In the genomic region with DNA sequence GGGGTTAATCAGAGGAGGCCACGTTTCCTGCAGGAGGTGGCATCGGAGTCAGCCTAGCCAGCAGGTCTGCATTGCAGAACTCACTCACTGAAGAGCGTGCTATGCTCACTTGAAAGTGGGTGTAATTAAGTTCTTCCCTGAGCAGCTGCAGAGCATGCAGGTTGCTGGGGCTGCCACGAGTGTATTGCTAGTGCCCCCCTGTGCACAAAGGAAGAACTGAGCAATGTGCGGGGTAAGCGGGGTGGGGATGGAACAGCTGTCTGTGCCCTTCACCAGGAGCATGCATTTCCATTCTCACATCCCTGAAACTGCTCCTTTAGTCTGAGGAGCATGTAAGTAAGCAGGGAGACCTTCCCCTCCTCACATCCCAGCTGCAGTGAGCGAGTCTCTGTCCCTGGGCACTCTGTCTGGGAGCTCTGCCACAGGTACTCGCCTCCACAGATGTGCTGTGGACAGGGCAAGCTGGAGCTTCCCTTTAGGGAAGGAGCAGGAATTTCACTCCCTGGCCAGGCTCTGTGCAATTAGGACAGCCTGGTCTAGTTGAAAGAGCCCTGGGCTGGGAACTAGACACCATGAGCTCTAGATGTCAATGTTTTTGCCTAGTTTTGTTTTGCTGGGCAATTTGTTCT, we compare ENCODE assay signal across 8 cellular contexts.
A peak's percentile ranks its signal among the peaks of the same experiment; 100 is the strongest.
DNase-seq lines count a peak whose midpoint lies in the region; ATAC-seq, FAIRE-seq and TF ChIP-seq lines count a peak whose summit lies in the region.

No MANE protein-coding gene starts in this region.

- H3K27ac ChIP-seq in breast epithelium: no peak overlapping the region

- peak; percentile 1 for DNase-seq in activated naive CD8-positive, alpha-beta T cell treated with anti-CD3 and anti-CD28 coated beads for 36 hours
- no peak for DNase-seq in activated naive CD8-positive, alpha-beta T cell treated with anti-CD3 and anti-CD28 coated beads, Interleukin-2, amount 50 U/mL, for 24 hours
- DNase-seq in NCI-H345 (lab: John Stamatoyannopoulos, UW): peak; percentile 95
- peak; percentile 1 for DNase-seq in bronchial epithelial cell (ENCODE audit: low read depth)
- DNase-seq in mucosa of descending colon: peak in 1 of 3 donors; percentile 10
- DNase-seq in UCSD-AML1 (lab: John Stamatoyannopoulos, UW; ENCODE audit: unreplicated experiment): no peak
- no peak for DNase-seq in breast epithelium (ENCODE audit: low spot score in 2 of 2)

- peaks cover 3% of the 10 kb centered on the region for H3K27me3 Mint-ChIP-seq in activated naive CD8-positive, alpha-beta T cell treated with anti-CD3 and anti-CD28 coated beads for 36 hours
- peaks cover 8% of the 10 kb centered on the region for H3K27me3 Mint-ChIP-seq in activated naive CD8-positive, alpha-beta T cell treated with anti-CD3 and anti-CD28 coated beads, Interleukin-2, amount 50 U/mL, for 24 hours

- H3K4me3 Mint-ChIP-seq in activated naive CD8-positive, alpha-beta T cell treated with anti-CD3 and anti-CD28 coated beads for 36 hours: no peak overlapping the region
- H3K4me3 Mint-ChIP-seq in activated naive CD8-positive, alpha-beta T cell treated with anti-CD3 and anti-CD28 coated beads, Interleukin-2, amount 50 U/mL, for 24 hours: no peak overlapping the region

- ATAC-seq in activated naive CD8-positive, alpha-beta T cell treated with anti-CD3 and anti-CD28 coated beads, Interleukin-2, amount 50 U/mL, for 24 hours: no peak
- ATAC-seq in HG03039 (IDR thresholded peaks at IDR 0.05; ENCODE audit: unreplicated experiment) (peak; percentile 76), mucosa of descending colon (peak; percentile 43)

- H3K4me3 ChIP-seq in bronchial epithelial cell (ENCODE audit: low read depth, low read length) (no peak overlapping the region), mucosa of descending colon (no peak overlapping the region), breast epithelium (no peak overlapping the region)

- H3K9me3 Mint-ChIP-seq in activated naive CD8-positive, alpha-beta T cell treated with anti-CD3 and anti-CD28 coated beads for 36 hours: peaks cover 4% of the 10 kb centered on the region
- peaks cover 10% of the 10 kb centered on the region for H3K9me3 Mint-ChIP-seq in activated naive CD8-positive, alpha-beta T cell treated with anti-CD3 and anti-CD28 coated beads, Interleukin-2, amount 50 U/mL, for 24 hours

- intact Hi-C loops in mucosa of descending colon (cut with DNase I, micrococcal nuclease): no loop called here
- intact Hi-C loops in breast epithelium (cut with DNase I; ENCODE audit: low total_unique reads): no loop called here

- no peaks in the 10 kb centered on the region for H3K27me3 ChIP-seq in bronchial epithelial cell (ENCODE audit: control insufficient read depth, insufficient read depth, low read length)
- peaks cover 0 to 23% of the 10 kb centered on the region in 2 donors for H3K27me3 ChIP-seq in breast epithelium

- H3K36me3 Mint-ChIP-seq in activated naive CD8-positive, alpha-beta T cell treated with anti-CD3 and anti-CD28 coated beads for 36 hours: no peaks in the 10 kb centered on the region
- no peaks in the 10 kb centered on the region for H3K36me3 Mint-ChIP-seq in activated naive CD8-positive, alpha-beta T cell treated with anti-CD3 and anti-CD28 coated beads, Interleukin-2, amount 50 U/mL, for 24 hours (ENCODE audit: low read depth)

- no peak for FAIRE-seq in bronchial epithelial cell (lab: Jason Lieb, UNC)

- H3K36me3 ChIP-seq in bronchial epithelial cell (ENCODE audit: control insufficient read depth, insufficient read depth, low read length) (no peaks in the 10 kb centered on the region), mucosa of descending colon (ENCODE audit: low read depth) (no peaks in the 10 kb centered on the region), breast epithelium (no peaks in the 10 kb centered on the region)

- H3K4me1 Mint-ChIP-seq in activated naive CD8-positive, alpha-beta T cell treated with anti-CD3 and anti-CD28 coated beads for 36 hours: no peaks in the 10 kb centered on the region
- H3K4me1 Mint-ChIP-seq in activated naive CD8-positive, alpha-beta T cell treated with anti-CD3 and anti-CD28 coated beads, Interleukin-2, amount 50 U/mL, for 24 hours: no peaks in the 10 kb centered on the region

- H3K9me3 ChIP-seq in mucosa of descending colon (no peaks in the 10 kb centered on the region), breast epithelium (no peaks in the 10 kb centered on the region)

- H3K27ac Mint-ChIP-seq in activated naive CD8-positive, alpha-beta T cell treated with anti-CD3 and anti-CD28 coated beads for 36 hours: no peak overlapping the region
- no peak overlapping the region for H3K27ac Mint-ChIP-seq in activated naive CD8-positive, alpha-beta T cell treated with anti-CD3 and anti-CD28 coated beads, Interleukin-2, amount 50 U/mL, for 24 hours

- H3K4me1 ChIP-seq in mucosa of descending colon (ENCODE audit: low read depth): no peaks in the 10 kb centered on the region
- no peaks in the 10 kb centered on the region for H3K4me1 ChIP-seq in breast epithelium

- TF ChIP-seq POLR2A in breast epithelium (IDR thresholded peaks at IDR 0.05): no peak

- TF ChIP-seq CTCF in bronchial epithelial cell (IDR thresholded peaks at IDR 0.05; ENCODE audit: insufficient read depth, low read length, severe bottlenecking) (peak; percentile 5), mucosa of descending colon (IDR thresholded peaks at IDR 0.05) (no peak), breast epithelium (IDR thresholded peaks at IDR 0.05) (no peak)

Comparison
In these comparisons a context has a peak if more than half of its experiments do, and no peak if none do; other contexts are left out.
1. DNase-seq: peak in activated naive CD8-positive, alpha-beta T cell treated with anti-CD3 and anti-CD28 coated beads for 36 hours (single experiment), NCI-H345 (single experiment) and bronchial epithelial cell (single experiment); none in activated naive CD8-positive, alpha-beta T cell treated with anti-CD3 and anti-CD28 coated beads, Interleukin-2, amount 50 U/mL, for 24 hours (single experiment), UCSD-AML1 (single experiment) and breast epithelium (0 of 2).